8 cellular contexts compared by ENCODE assay signal in the genomic region with DNA sequence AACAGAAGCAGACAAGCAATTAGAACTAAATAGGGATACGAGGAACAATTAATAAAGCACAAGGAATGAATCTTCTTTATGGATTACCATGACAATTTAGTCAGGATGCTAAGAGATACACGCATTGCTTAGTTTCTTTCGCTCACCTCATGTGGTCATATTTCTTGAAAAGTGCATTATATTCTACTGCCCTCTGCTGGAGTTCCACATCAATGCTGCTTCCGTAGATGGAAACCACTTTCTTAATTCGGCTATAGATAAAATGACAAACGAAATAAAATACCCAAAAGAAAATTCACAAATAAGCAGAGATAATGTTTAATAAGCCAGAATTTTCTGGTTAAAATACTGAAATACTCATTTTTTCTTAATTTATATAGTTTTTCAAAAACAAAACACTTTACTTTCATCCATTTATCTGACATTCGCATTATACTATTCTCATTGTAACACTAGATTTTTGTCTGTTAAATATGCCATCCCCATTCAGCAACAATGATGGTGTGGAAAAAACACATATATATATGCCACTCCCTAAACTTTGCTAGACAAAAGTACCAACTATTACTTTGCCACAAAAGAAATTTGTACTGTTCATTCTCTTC. TPM values are rescaled to one million over a fixed set of nuclear protein-coding genes. Genes with fewer than 3 reads are reported as not detected.
DNase-seq lines count a peak whose midpoint lies in the region; ATAC-seq, FAIRE-seq and TF ChIP-seq lines count a peak whose summit lies in the region.

No MANE protein-coding gene starts in this region.

- BruUV-seq in A673 (replicated peaks; lab: Mats Ljungman, UMichigan) = no TSS peak

- DNase-seq in A673 (ENCODE audit: low spot score) (peak; percentile 61), Daoy (ENCODE audit: low read depth) (peak; percentile 5), NCI-H1694 (lab: John Stamatoyannopoulos, UW) (peak; percentile 15), astrocyte (ENCODE audit: low read depth) (peak; percentile 18), kidney (no peak), urothelium cell line (ENCODE audit: low spot score) (peak; percentile 37), GDM1 (lab: John Stamatoyannopoulos, UW) (no peak)

- H3K4me2 ChIP-seq in astrocyte (ENCODE audit: low read length) = no peak overlapping the region

- H3K27ac ChIP-seq in A673 (ENCODE audit: low read depth, low read length, poor library complexity, severe bottlenecking) = no peak overlapping the region
- H3K27ac ChIP-seq in astrocyte (ENCODE audit: low read depth, low read length) = no peak overlapping the region
- no peak overlapping the region for H3K27ac ChIP-seq in kidney (ENCODE audit: low read depth in 2 of 2, low read length in 2 of 2)

- H3K4me3 ChIP-seq in A673 (ENCODE audit: low read depth, low read length, poor library complexity, severe bottlenecking) (no peak overlapping the region), astrocyte (ENCODE audit: insufficient read depth, low read depth, low read length) (no peak overlapping the region), kidney (ENCODE audit: low read length in 2 of 2) (no peak overlapping the region)

- H3K79me2 ChIP-seq in astrocyte (ENCODE audit: insufficient read depth, low read length) = no peaks in the 10 kb centered on the region

- peak; percentile 55 for FAIRE-seq in astrocyte (lab: Jason Lieb, UNC)
- peak; percentile 78 for FAIRE-seq in kidney (lab: Jason Lieb, UNC)
- no peak for FAIRE-seq in urothelium cell line (lab: Jason Lieb, UNC)

- CTCF ChIA-PET in A673 (lab: Charles Lee) = interaction anchor here (0.6 kb wide), 1 partner anchor 181 kb away, joined by 7 read pairs; no protein-coding TSS in a partner anchor

- H3K27me3 ChIP-seq in A673 (replicated peaks; ENCODE audit: insufficient read depth, low read depth, low read length, poor library complexity) (no peaks in the 10 kb centered on the region), astrocyte (ENCODE audit: insufficient read depth, low read length) (no peaks in the 10 kb centered on the region)

- H2AFZ ChIP-seq in astrocyte (ENCODE audit: low read depth, low read length) = no peak overlapping the region

- no peaks in the 10 kb centered on the region for H3K27me3 Mint-ChIP-seq in astrocyte (ENCODE audit: low read depth, unreplicated experiment)

- H3K9ac ChIP-seq in astrocyte (ENCODE audit: low read length) (no peak overlapping the region), kidney (ENCODE audit: low read length in 2 of 2) (no peak overlapping the region)

- no peaks in the 10 kb centered on the region for H3K4me1 Mint-ChIP-seq in astrocyte (ENCODE audit: low read depth, unreplicated experiment)

- no peak overlapping the region for H3K27ac Mint-ChIP-seq in astrocyte (ENCODE audit: unreplicated experiment)

- H3K4me1 ChIP-seq in A673 (ENCODE audit: insufficient read depth, low read length, poor library complexity, severe bottlenecking) (no peaks in the 10 kb centered on the region), astrocyte (ENCODE audit: insufficient read depth, low read length) (no peaks in the 10 kb centered on the region), kidney (ENCODE audit: control insufficient read depth in 1 of 2, insufficient read depth in 1 of 2, low read depth in 1 of 2, low read length in 2 of 2) (no peaks in the 10 kb centered on the region)

- POLR2A ChIA-PET in A673 (lab: Charles Lee; ENCODE audit: low non-redundant PET) = no interaction called here

- intact Hi-C loops in A673 (cut with micrococcal nuclease; ENCODE audit: unreplicated experiment) (loop anchor here (5.0 kb wide), 1 partner anchor 216 kb away; no protein-coding TSS in a partner anchor), kidney (cut with DNase I) (no loop called here)

- ATAC-seq in GM19395 (IDR thresholded peaks at IDR 0.05; ENCODE audit: unreplicated experiment) = no peak

- H3K9me3 ChIP-seq in A673 (ENCODE audit: low read depth, low read length, poor library complexity, severe bottlenecking) (no peaks in the 10 kb centered on the region), astrocyte (ENCODE audit: insufficient read depth, low read depth, low read length) (no peaks in the 10 kb centered on the region), kidney (ENCODE audit: control insufficient read depth in 1 of 2, low read length in 2 of 2) (no peaks in the 10 kb centered on the region)

- peaks cover 61% of the 10 kb centered on the region for H3K36me3 ChIP-seq in A673 (ENCODE audit: insufficient read depth, low read length, poor library complexity, severe bottlenecking)
- H3K36me3 ChIP-seq in astrocyte (ENCODE audit: insufficient read depth, low read length) = peaks cover 51% of the 10 kb centered on the region
- peaks cover 16 to 39% of the 10 kb centered on the region in 2 donors for H3K36me3 ChIP-seq in kidney (ENCODE audit: control insufficient read depth in 1 of 2, insufficient read depth in 2 of 2, low read length in 2 of 2)

- H3K9me3 Mint-ChIP-seq in astrocyte (ENCODE audit: unreplicated experiment) = no peaks in the 10 kb centered on the region

- H4K20me1 ChIP-seq in astrocyte (ENCODE audit: insufficient read depth, low read length) = peaks cover 3% of the 10 kb centered on the region

- TF ChIP-seq CTCF in A673 (conservative IDR thresholded peaks at IDR 0.05; ENCODE audit: low read depth, low read length) = peak; percentile 86
- TF ChIP-seq CTCF in astrocyte (IDR thresholded peaks at IDR 0.05; ENCODE audit: insufficient read depth, low read depth, low read length) = peak; percentile 79
- peak; percentile 64 for TF ChIP-seq CTCF in kidney (IDR thresholded peaks at IDR 0.05; ENCODE audit: borderline replicate concordance, extremely low read depth, insufficient read depth)

- H3K4me3 Mint-ChIP-seq in astrocyte (ENCODE audit: unreplicated experiment) = no peak overlapping the region

- peaks cover 10% of the 10 kb centered on the region for H3K36me3 Mint-ChIP-seq in astrocyte (ENCODE audit: low read depth, unreplicated experiment)

RNA-seq across cellular contexts. Expression of a gene that starts 22.0 kb away (rescaled TPM):
- total RNA-seq in A673 (2021) = 16.3 and 18.3 TPM in 2 replicates
- 1.7 and 2.3 TPM in 2 replicates for total RNA-seq in Daoy (2014; rRNA removed; shearing (Covaris generic))
- 5.4 and 5.6 TPM in 2 replicates for total RNA-seq in astrocyte
- total RNA-seq in kidney = 7.1 TPM
- 2.8 TPM for polyA plus RNA-seq in kidney (ENCODE audit: insufficient read depth, low read depth, low replicate concordance)

Comparison
In these comparisons a context has a peak if more than half of its experiments do, and no peak if none do; other contexts are left out.
1. DNase-seq: peak in A673 (single experiment), Daoy (single experiment), NCI-H1694 (single experiment), astrocyte (single experiment) and urothelium cell line (single experiment); none in kidney (single experiment) and GDM1 (single experiment).
2. Peak in every context shown above with its lines, with median percentiles within 50 percentile points of each other: CTCF ChIP-seq.